9 cellular contexts compared by ENCODE assay signal in genomic region chr2:85741811-85742507, GRCh38. TPM values are rescaled to one million over a fixed set of nuclear protein-coding genes. Genes with fewer than 3 reads are reported as not detected.
DNase-seq lines count a peak whose midpoint lies in the region; ATAC-seq and TF ChIP-seq lines count a peak whose summit lies in the region.
"Had no signal": no experiment of that assay in that cellular context is flagged by ENCODE, and none has a peak within 500 bp of the region (broad histone marks: within the 10 kb centered on the region; RNA-seq: fewer than 3 reads in every experiment).

No MANE protein-coding gene starts in this region.

- H3K4me1 Mint-ChIP-seq in GM23338 (peaks cover 20% of the 10 kb centered on the region), progenitor cell of endocrine pancreas (ENCODE audit: low read depth) (peaks cover 20% of the 10 kb centered on the region)

- DNase-seq in GM23338 (ENCODE audit: low spot score): no peak
- DNase-seq in SW480 (ENCODE audit: low spot score): peak; percentile 66
- DNase-seq in glomerular visceral epithelial cell (ENCODE audit: extremely low spot score): peak; percentile 92
- no peak for DNase-seq in progenitor cell of endocrine pancreas (ENCODE audit: low spot score, unreplicated experiment)
- no peak for DNase-seq in activated effector memory CD4-positive, alpha-beta T cell treated with Interleukin-2 at 50 U/mL for 16 hours
- DNase-seq in NCI-H187 treated with DMSO at 0.1 percent for 48 hours (lab: John Stamatoyannopoulos, UW): no peak

- H4K20me1 ChIP-seq in GM23338 (replicated peaks; ENCODE audit: insufficient read depth): no peaks in the 10 kb centered on the region

- peak overlapping the region; percentile 11; the same call in 1 of the 2 replicates for H2AFZ ChIP-seq in GM23338

- H3K27me3 Mint-ChIP-seq in GM23338 (ENCODE audit: insufficient read depth, low read depth, poor library complexity) (peaks cover 17% of the 10 kb centered on the region), progenitor cell of endocrine pancreas (peaks cover 35% of the 10 kb centered on the region)

- ATAC-seq in GM23338: peak; percentile 53
- no peak for ATAC-seq in HG03469 (IDR thresholded peaks at IDR 0.05; ENCODE audit: unreplicated experiment)
- ATAC-seq in GM21723 (IDR thresholded peaks at IDR 0.05; ENCODE audit: unreplicated experiment): no peak
- ATAC-seq: K562 had no signal

- no peaks in the 10 kb centered on the region for H3K9me2 ChIP-seq in GM23338 (ENCODE audit: insufficient read depth)

- H3K79me2 ChIP-seq in GM23338 (replicated peaks; ENCODE audit: insufficient read depth): no peaks in the 10 kb centered on the region

- no peaks in the 10 kb centered on the region for H3K27me3 ChIP-seq in GM23338 (ENCODE audit: insufficient read depth)

- no peak overlapping the region for H3K4me3 ChIP-seq in GM23338
- H3K4me3 ChIP-seq: K562 had no signal

- peaks cover 7% of the 10 kb centered on the region; the same call in 1 of the 2 replicates for H3K4me1 ChIP-seq in GM23338 (ENCODE audit: insufficient read depth)

- H3F3A ChIP-seq in GM23338 (replicated peaks; ENCODE audit: low read depth): no peaks in the 10 kb centered on the region

- no peak overlapping the region for H3K27ac ChIP-seq in GM23338 (ENCODE audit: low read depth)

- H3K36me3 Mint-ChIP-seq in GM23338 (ENCODE audit: low read depth) (no peaks in the 10 kb centered on the region; the same call in 2 of the 3 replicates), progenitor cell of endocrine pancreas (ENCODE audit: insufficient read depth) (no peaks in the 10 kb centered on the region)

- H3K4me2 ChIP-seq in GM23338: peak overlapping the region; percentile 20; the same call in 1 of the 2 replicates

- H3K36me3 ChIP-seq in GM23338 (ENCODE audit: insufficient read depth): no peaks in the 10 kb centered on the region

- TF ChIP-seq CTCF in GM23338 (conservative IDR thresholded peaks at IDR 0.05; ENCODE audit: low read depth in 2 of 2): no peak
- TF ChIP-seq CTCF in progenitor cell of endocrine pancreas (IDR thresholded peaks at IDR 0.05; ENCODE audit: unreplicated experiment): no peak

- no peak overlapping the region for H3K27ac Mint-ChIP-seq in GM23338
- peak overlapping the region; percentile 92 for H3K27ac Mint-ChIP-seq in progenitor cell of endocrine pancreas

- H3K4me3 Mint-ChIP-seq in GM23338: no peak overlapping the region
- H3K4me3 Mint-ChIP-seq in progenitor cell of endocrine pancreas (ENCODE audit: low read depth): peak overlapping the region; percentile 43

- H3K9me3 Mint-ChIP-seq in GM23338 (no peaks in the 10 kb centered on the region), progenitor cell of endocrine pancreas (ENCODE audit: low read depth) (no peaks in the 10 kb centered on the region)

TF ChIP-seq in GM23338, 12 proteins besides CTCF, POLR2A, EP300 and RAD21:
- TF ChIP-seq ZNF462 (CRISPR knock-in tag; IDR thresholded peaks at IDR 0.05): no peak
- no peak for TF ChIP-seq NANOG (IDR thresholded peaks at IDR 0.05; ENCODE audit: borderline replicate concordance)
- TF ChIP-seq STAT1 (IDR thresholded peaks at IDR 0.05; ENCODE audit: unreplicated experiment): no peak
- no peak for TF ChIP-seq EZH2phosphoT487 (IDR thresholded peaks at IDR 0.05; ENCODE audit: unreplicated experiment)
- TF ChIP-seq, protein P1, sequence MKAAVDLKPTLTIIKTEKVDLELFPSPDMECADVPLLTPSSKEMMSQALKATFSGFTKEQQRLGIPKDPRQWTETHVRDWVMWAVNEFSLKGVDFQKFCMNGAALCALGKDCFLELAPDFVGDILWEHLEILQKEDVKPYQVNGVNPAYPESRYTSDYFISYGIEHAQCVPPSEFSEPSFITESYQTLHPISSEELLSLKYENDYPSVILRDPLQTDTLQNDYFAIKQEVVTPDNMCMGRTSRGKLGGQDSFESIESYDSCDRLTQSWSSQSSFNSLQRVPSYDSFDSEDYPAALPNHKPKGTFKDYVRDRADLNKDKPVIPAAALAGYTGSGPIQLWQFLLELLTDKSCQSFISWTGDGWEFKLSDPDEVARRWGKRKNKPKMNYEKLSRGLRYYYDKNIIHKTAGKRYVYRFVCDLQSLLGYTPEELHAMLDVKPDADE (IDR thresholded peaks at IDR 0.05): no peak
- TF ChIP-seq ZNF114 (CRISPR knock-in tag; IDR thresholded peaks at IDR 0.05): no peak

RNA-seq across cellular contexts. Expression of gene ATOH8, which starts 11.8 kb away (rescaled TPM):
- 0.62 and 0.97 TPM in 2 replicates for total RNA-seq in GM23338 (2014; rRNA removed; shearing (Covaris generic))
- 0.11 and 0.45 TPM in 2 replicates for polyA plus RNA-seq in GM23338 (2016; fragmentation: Nextera tagmentation; extraction: Ambion mirVana)
- 1.3 and 1.7 TPM in 2 replicates for total RNA-seq in progenitor cell of endocrine pancreas
- total RNA-seq: K562 had no signal
- polyA plus RNA-seq: K562 had no signal

RNA-seq across cellular contexts. Expression of gene GNLY, which starts 47.8 kb away (rescaled TPM):
- not detected in 2 replicates for total RNA-seq in GM23338 (2014; rRNA removed; shearing (Covaris generic))
- not detected in 2 replicates for polyA plus RNA-seq in GM23338 (2016; fragmentation: Nextera tagmentation; extraction: Ambion mirVana)
- total RNA-seq in progenitor cell of endocrine pancreas: not detected in 2 replicates
- total RNA-seq: K562 had no signal
- polyA plus RNA-seq: K562 had no signal

Comparison
In these comparisons a context has a peak if more than half of its experiments do, and no peak if none do; other contexts are left out.
1. DNase-seq: peak in SW480 (single experiment) and glomerular visceral epithelial cell (single experiment); none in GM23338 (single experiment), progenitor cell of endocrine pancreas (single experiment), activated effector memory CD4-positive, alpha-beta T cell treated with Interleukin-2 at 50 U/mL for 16 hours (single experiment) and NCI-H187 treated with DMSO at 0.1 percent for 48 hours (single experiment).